Comparison of ENCODE assay signal across 15 cellular contexts in the genomic region with DNA sequence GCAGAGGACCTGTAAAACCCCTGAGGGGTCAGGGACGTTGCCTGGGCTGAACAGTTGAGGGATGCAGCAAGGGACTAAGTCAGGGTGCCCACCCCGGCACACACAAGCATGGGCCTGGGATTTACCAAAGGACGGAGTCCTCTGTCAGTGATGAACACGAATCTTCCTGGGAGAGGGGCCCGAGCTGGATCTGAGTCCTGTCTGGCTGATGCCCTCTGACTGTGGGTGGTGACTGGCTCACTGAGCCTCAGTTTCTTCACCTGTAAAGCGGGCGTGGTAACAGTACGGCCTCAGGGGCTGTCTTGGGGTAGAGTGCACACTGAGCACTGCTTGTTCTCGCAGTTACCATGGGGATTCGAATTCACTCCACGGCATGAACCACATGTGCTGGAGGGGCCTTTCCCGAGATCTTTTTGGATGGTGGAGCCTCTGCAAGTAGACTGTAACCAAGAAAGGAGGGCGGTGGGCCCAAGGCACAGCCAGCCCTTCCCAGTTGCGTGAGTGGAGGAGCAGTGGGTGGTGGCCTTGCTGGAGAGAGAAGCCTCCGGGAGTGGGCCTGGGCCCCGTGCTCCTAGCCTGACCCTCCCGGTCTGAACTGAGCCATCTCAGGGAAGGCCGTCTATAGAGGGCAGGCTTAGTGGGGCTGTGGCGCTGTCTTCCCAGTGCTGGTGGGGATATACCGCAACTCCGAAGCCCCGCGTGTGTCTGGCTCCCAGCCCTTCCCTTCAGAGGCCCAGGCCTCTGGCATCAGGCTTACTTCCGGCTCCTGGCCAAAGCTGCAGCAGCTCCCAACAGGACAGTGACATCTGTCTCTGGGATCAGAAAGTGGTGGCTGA.
DNase-seq lines count a peak whose midpoint lies in the region; ATAC-seq and TF ChIP-seq lines count a peak whose summit lies in the region.
"Had no signal": no experiment of that assay in that cellular context is flagged by ENCODE, and none has a peak within 500 bp of the region (broad histone marks: within the 10 kb centered on the region; RNA-seq: fewer than 3 reads in every experiment).

No MANE protein-coding gene starts in this region.

- no peaks in the 10 kb centered on the region for H4K20me1 ChIP-seq in IMR-90 (ENCODE audit: insufficient read depth, low read length)

- no peak for TF ChIP-seq RAD21 in IMR-90 (IDR thresholded peaks at IDR 0.05; ENCODE audit: low read length)

- no peak overlapping the region for H3K56ac ChIP-seq in IMR-90 (ENCODE audit: extremely low read depth, insufficient read depth, low read length)

- BruUV-seq in IMR-90 (replicated peaks; lab: Mats Ljungman, UMichigan), result no TSS peak

- dilution Hi-C loops in IMR-90 (cut with HindIII; ENCODE audit: low sequenced_read_pairs, unreplicated experiment), result no loop called here

- no peak overlapping the region for H3K4me3 Mint-ChIP-seq in T-helper 2 cell treated with Interferon-gamma antibody and Interleukin-4, amounts not matched to agents 5 μg/mL and 100 μg/mL, for 36 hours
- H3K4me3 Mint-ChIP-seq in activated T-helper 2 cell treated with anti-CD3 and anti-CD28 coated beads, Interferon-gamma antibody, Interleukin-2, Interleukin-4, amounts not matched to agents 10 μg/mL and 5 μg/mL and 100 μg/mL, durations not matched to agents 14 hours and 24 hours and 36 hours (ENCODE audit: low read depth), result no peak overlapping the region

- H2AK9ac ChIP-seq in IMR-90 (replicated peaks; ENCODE audit: low read depth, low read length, poor library complexity), result peak overlapping the region; percentile 47

- no peak overlapping the region for H3K9ac ChIP-seq in IMR-90 (ENCODE audit: low read depth, low read length)

- H2BK20ac ChIP-seq in IMR-90 (ENCODE audit: low read depth, low read length), result no peak overlapping the region

- H4K91ac ChIP-seq in IMR-90 (ENCODE audit: insufficient read depth, low read depth, low read length), result no peak overlapping the region

- H3K27me3 ChIP-seq in IMR-90 (ENCODE audit: control insufficient read depth, insufficient read depth, low read length), result peaks cover 13% of the 10 kb centered on the region
- H3K27me3 ChIP-seq in adrenal gland, result no peaks in the 10 kb centered on the region
- no peaks in the 10 kb centered on the region for H3K27me3 ChIP-seq in lung (ENCODE audit: control insufficient read depth, insufficient read depth)
- no peaks in the 10 kb centered on the region for H3K27me3 ChIP-seq in suprapubic skin
- H3K27me3 ChIP-seq: cardiac muscle cell, left lung had no signal

- POLR2A ChIA-PET in IMR-90 (lab: Charles Lee; ENCODE audit: unreplicated experiment), result no interaction called here

- H3K4me3 ChIP-seq in IMR-90 (ENCODE audit: insufficient read depth, low read depth, low read length), result no peak overlapping the region
- no peak overlapping the region for H3K4me3 ChIP-seq in adrenal gland
- H3K4me3 ChIP-seq in lung, result no peak overlapping the region
- no peak overlapping the region for H3K4me3 ChIP-seq in suprapubic skin
- H3K4me3 ChIP-seq: cardiac muscle cell, left lung, thoracic aorta had no signal

- CTCF ChIA-PET in IMR-90 (lab: Yijun Ruan, JAX), result no interaction called here

- no peaks in the 10 kb centered on the region for H3K9me1 ChIP-seq in IMR-90 (ENCODE audit: insufficient read depth, low read length)

- no peak for ATAC-seq in IMR-90 (ENCODE audit: low read depth)
- ATAC-seq in lung (ENCODE audit: insufficient read depth, low FRiP score), result no peak
- no peak for ATAC-seq in HG03439 (IDR thresholded peaks at IDR 0.05; ENCODE audit: unreplicated experiment)
- ATAC-seq: activated CD4-positive, CD25-positive, alpha-beta regulatory T cell treated with anti-CD3 and anti-CD28 coated beads, Interleukin-2, amount 50 U/mL, for 24 hours; left lung had no signal

- no peaks in the 10 kb centered on the region for H3K4me1 Mint-ChIP-seq in T-helper 2 cell treated with Interferon-gamma antibody and Interleukin-4, amounts not matched to agents 5 μg/mL and 100 μg/mL, for 36 hours (ENCODE audit: low read depth)
- H3K4me1 Mint-ChIP-seq in activated T-helper 2 cell treated with anti-CD3 and anti-CD28 coated beads, Interferon-gamma antibody, Interleukin-2, Interleukin-4, amounts not matched to agents 10 μg/mL and 5 μg/mL and 100 μg/mL, durations not matched to agents 14 hours and 24 hours and 36 hours (ENCODE audit: low read depth), result no peaks in the 10 kb centered on the region

- H3K27me3 Mint-ChIP-seq in T-helper 2 cell treated with Interferon-gamma antibody and Interleukin-4, amounts not matched to agents 5 μg/mL and 100 μg/mL, for 36 hours (ENCODE audit: low read depth), result peaks cover 14% of the 10 kb centered on the region
- H3K27me3 Mint-ChIP-seq in activated T-helper 2 cell treated with anti-CD3 and anti-CD28 coated beads, Interferon-gamma antibody, Interleukin-2, Interleukin-4, amounts not matched to agents 10 μg/mL and 5 μg/mL and 100 μg/mL, durations not matched to agents 14 hours and 24 hours and 36 hours (ENCODE audit: low read depth), result peaks cover 8% of the 10 kb centered on the region

- no peak overlapping the region for H3K27ac Mint-ChIP-seq in T-helper 2 cell treated with Interferon-gamma antibody and Interleukin-4, amounts not matched to agents 5 μg/mL and 100 μg/mL, for 36 hours
- no peak overlapping the region for H3K27ac Mint-ChIP-seq in activated T-helper 2 cell treated with anti-CD3 and anti-CD28 coated beads, Interferon-gamma antibody, Interleukin-2, Interleukin-4, amounts not matched to agents 10 μg/mL and 5 μg/mL and 100 μg/mL, durations not matched to agents 14 hours and 24 hours and 36 hours

- H3K4me2 ChIP-seq in IMR-90 (ENCODE audit: low read depth, low read length), result no peak overlapping the region

- no peak overlapping the region for H3K18ac ChIP-seq in IMR-90 (ENCODE audit: low read depth, low read length)

- no peak overlapping the region for H3K4ac ChIP-seq in IMR-90 (ENCODE audit: low read depth, low read length)

- H4K8ac ChIP-seq in IMR-90 (ENCODE audit: low read depth in 2 of 2, low read length in 2 of 2), result no peak overlapping the region

- peak overlapping the region; percentile 56 for H2AFZ ChIP-seq in IMR-90 (replicated peaks; ENCODE audit: low read length, poor library complexity)

- H4K5ac ChIP-seq in IMR-90 (ENCODE audit: low read depth, low read length), result no peak overlapping the region

- no peak overlapping the region for H3K14ac ChIP-seq in IMR-90 (replicated peaks; ENCODE audit: low read depth, low read length)

- H3K79me1 ChIP-seq in IMR-90 (ENCODE audit: low read depth in 1 of 2, low read length in 2 of 2), result no peaks in the 10 kb centered on the region

- H3K36me3 ChIP-seq in IMR-90 (ENCODE audit: control insufficient read depth, insufficient read depth, low read length) (no peaks in the 10 kb centered on the region), adrenal gland (replicated peaks in 1 of 2) (no peaks in the 10 kb centered on the region), lung (ENCODE audit: control insufficient read depth in 2 of 2, insufficient read depth in 2 of 2, low read length in 2 of 2) (no peaks in the 10 kb centered on the region), suprapubic skin (no peaks in the 10 kb centered on the region)
- H3K36me3 ChIP-seq: cardiac muscle cell, left lung, thoracic aorta had no signal

- TF ChIP-seq CTCF in IMR-90 (conservative IDR thresholded peaks at IDR 0.05; ENCODE audit: low read depth, low read length) (no peak), adrenal gland (IDR thresholded peaks at IDR 0.05) (no peak), lung (IDR thresholded peaks at IDR 0.05; ENCODE audit: control extremely low read depth, extremely low read depth) (no peak), suprapubic skin (IDR thresholded peaks at IDR 0.05) (no peak)

- no peaks in the 10 kb centered on the region for H3K9me3 Mint-ChIP-seq in T-helper 2 cell treated with Interferon-gamma antibody and Interleukin-4, amounts not matched to agents 5 μg/mL and 100 μg/mL, for 36 hours
- no peaks in the 10 kb centered on the region for H3K9me3 Mint-ChIP-seq in activated T-helper 2 cell treated with anti-CD3 and anti-CD28 coated beads, Interferon-gamma antibody, Interleukin-2, Interleukin-4, amounts not matched to agents 10 μg/mL and 5 μg/mL and 100 μg/mL, durations not matched to agents 14 hours and 24 hours and 36 hours

- H3K9me3 ChIP-seq in IMR-90 (ENCODE audit: control insufficient read depth, insufficient read depth, low read length), result peaks cover 2% of the 10 kb centered on the region; the same call in 1 of the 2 replicates
- no peaks in the 10 kb centered on the region for H3K9me3 ChIP-seq in adrenal gland (replicated peaks in 1 of 3)
- H3K9me3 ChIP-seq in lung (ENCODE audit: control insufficient read depth in 2 of 2, insufficient read depth in 1 of 2, low read length in 1 of 2), result no peaks in the 10 kb centered on the region
- H3K9me3 ChIP-seq in suprapubic skin, result no peaks in the 10 kb centered on the region
- H3K9me3 ChIP-seq: left lung, thoracic aorta had no signal

- no peak for TF ChIP-seq POLR2A in IMR-90 (IDR thresholded peaks at IDR 0.05; ENCODE audit: low read depth, low read length)
- no peak for TF ChIP-seq POLR2A in adrenal gland (IDR thresholded peaks at IDR 0.05)
- no peak for TF ChIP-seq POLR2A in suprapubic skin (IDR thresholded peaks at IDR 0.05)

- no peak overlapping the region for H2BK15ac ChIP-seq in IMR-90 (ENCODE audit: low read depth, low read length)

- no peak overlapping the region for H2BK120ac ChIP-seq in IMR-90 (ENCODE audit: low read depth, low read length)

- in situ Hi-C loops in IMR-90 (cut with MboI; ENCODE audit: low sequenced_read_pairs), result no loop called here

- H3K4me1 ChIP-seq in IMR-90 (ENCODE audit: control insufficient read depth, insufficient read depth, low read length), result no peaks in the 10 kb centered on the region
- no peaks in the 10 kb centered on the region for H3K4me1 ChIP-seq in adrenal gland (replicated peaks in 1 of 2)
- H3K4me1 ChIP-seq in lung (ENCODE audit: control insufficient read depth in 2 of 2, insufficient read depth in 2 of 2, low read length in 2 of 2), result peaks cover 0 to 6% of the 10 kb centered on the region in 2 donors
- peaks cover 23% of the 10 kb centered on the region for H3K4me1 ChIP-seq in suprapubic skin

- intact Hi-C loops in IMR-90 (cut with micrococcal nuclease), result no loop called here
- intact Hi-C loops in adrenal gland (cut with DNase I), result no loop called here
- intact Hi-C loops in activated T-helper 2 cell treated with anti-CD3 and anti-CD28 coated beads, Interferon-gamma antibody, Interleukin-2, Interleukin-4, amounts not matched to agents 10 μg/mL and 5 μg/mL and 100 μg/mL, durations not matched to agents 14 hours and 24 hours and 36 hours (cut with micrococcal nuclease), result no loop called here

- no peak overlapping the region for H3K23ac ChIP-seq in IMR-90 (ENCODE audit: low read depth, low read length)

- no peak for TF ChIP-seq EP300 in suprapubic skin (IDR thresholded peaks at IDR 0.05)

- H3K36me3 Mint-ChIP-seq in T-helper 2 cell treated with Interferon-gamma antibody and Interleukin-4, amounts not matched to agents 5 μg/mL and 100 μg/mL, for 36 hours (ENCODE audit: low read depth), result no peaks in the 10 kb centered on the region
- H3K36me3 Mint-ChIP-seq in activated T-helper 2 cell treated with anti-CD3 and anti-CD28 coated beads, Interferon-gamma antibody, Interleukin-2, Interleukin-4, amounts not matched to agents 10 μg/mL and 5 μg/mL and 100 μg/mL, durations not matched to agents 14 hours and 24 hours and 36 hours (ENCODE audit: low read depth), result no peaks in the 10 kb centered on the region

- H3K27ac ChIP-seq in IMR-90 (ENCODE audit: insufficient read depth, low read length) (no peak overlapping the region), adrenal gland (peak overlapping the region in 1 of 5 donors; percentile 22), lung (ENCODE audit: low read depth in 1 of 2, low read length in 1 of 2) (no peak overlapping the region), suprapubic skin (no peak overlapping the region)
- H3K27ac ChIP-seq: C4-2B, cardiac muscle cell, left lung, thoracic aorta had no signal

- no peak overlapping the region for H2AK5ac ChIP-seq in IMR-90 (ENCODE audit: low read depth, low read length)

- 78% methylated on average over 12 of the region's 24 CpGs; no CpG with 5 or more reads in 1 of the 2 experiments for WGBS in IMR-90 (ENCODE audit: extremely low coverage in 2 of 2, insufficient read length in 1 of 2), 2 experiments
- WGBS in adrenal gland, 4 donors, result 88 to 93% (median 89%) methylated on average over 17 to 24 of the region's 24 CpGs
- WGBS in lung, 2 donors, result 88 to 91% methylated on average over 24 of the region's 24 CpGs
- 93% methylated on average over 14 of the region's 24 CpGs for WGBS in suprapubic skin

- H2BK5ac ChIP-seq in IMR-90 (ENCODE audit: low read depth, low read length, poor library complexity, severe bottlenecking), result no peak overlapping the region

- DNase-seq in IMR-90, result no peak
- peak in 4 of 7 donors; percentile 9 to 50 (median 14) for DNase-seq in adrenal gland
- peak; percentile 27 for DNase-seq in lung (ENCODE audit: low spot score)
- peak; percentile 50 to 65 for DNase-seq in suprapubic skin (ENCODE audit: low spot score in 2 of 2)
- DNase-seq in T-helper 2 cell treated with Interferon-gamma antibody and Interleukin-4, amounts not matched to agents 5 μg/mL and 100 μg/mL, for 36 hours (ENCODE audit: low spot score), result no peak
- no peak for DNase-seq in activated T-helper 2 cell treated with anti-CD3 and anti-CD28 coated beads, Interferon-gamma antibody, Interleukin-2, Interleukin-4, amounts not matched to agents 10 μg/mL and 5 μg/mL and 100 μg/mL, durations not matched to agents 14 hours and 24 hours and 36 hours (ENCODE audit: low spot score)
- DNase-seq: MV-4-11, NCI-H2107, NCI-H748 treated with DMSO at 0.1 percent for 48 hours had no signal

Comparison
In these comparisons a context has a peak if more than half of its experiments do, and no peak if none do; other contexts are left out.
1. DNase-seq: peak in adrenal gland (4 of 7), lung (single experiment) and suprapubic skin (2 of 2); none in IMR-90 (single experiment), T-helper 2 cell treated with Interferon-gamma antibody and Interleukin-4, amounts not matched to agents 5 μg/mL and 100 μg/mL, for 36 hours (single experiment) and activated T-helper 2 cell treated with anti-CD3 and anti-CD28 coated beads, Interferon-gamma antibody, Interleukin-2, Interleukin-4, amounts not matched to agents 10 μg/mL and 5 μg/mL and 100 μg/mL, durations not matched to agents 14 hours and 24 hours and 36 hours (single experiment).